ENCODE assay signal across 8 cellular contexts in the genomic region with DNA sequence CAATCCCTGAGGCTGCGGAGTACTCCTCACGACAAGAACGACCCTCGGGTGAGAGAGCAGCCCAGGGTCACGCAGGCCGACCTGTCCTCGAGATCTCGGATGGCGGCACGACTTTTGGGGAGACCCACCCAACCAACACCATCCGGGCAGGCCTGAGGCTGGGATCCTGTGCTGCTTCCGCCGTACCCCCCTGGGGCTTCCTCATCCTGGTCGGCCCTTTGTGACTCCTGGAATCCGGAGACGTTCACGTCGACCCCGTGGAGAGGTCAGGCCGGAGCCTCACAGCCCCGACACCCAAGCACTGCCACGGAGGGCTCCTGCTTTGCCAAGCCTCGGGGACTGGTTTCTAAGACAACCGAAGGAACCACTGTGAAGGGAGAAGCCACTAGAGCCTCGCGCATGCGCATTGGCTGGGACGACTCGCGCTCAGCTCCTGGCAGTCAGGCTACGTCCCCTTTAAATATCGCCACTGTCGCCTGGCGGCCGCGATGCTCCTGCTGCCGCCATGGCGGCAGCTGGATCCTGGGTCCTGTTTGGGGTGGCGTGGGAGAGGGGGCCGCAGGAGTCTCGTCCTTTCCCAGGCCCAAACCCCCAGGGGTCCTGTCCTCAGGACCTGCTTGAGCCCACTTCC.
DNase-seq lines count a peak whose midpoint lies in the region; ATAC-seq and TF ChIP-seq lines count a peak whose summit lies in the region.
"Not testable (repeated sequence)": the region's sequence is repeated elsewhere in the genome, so short reads cannot be mapped to it uniquely, and the experiment has no call there.

No MANE protein-coding gene starts in this region.

- H2AFZ ChIP-seq in DND-41 (ENCODE audit: low read depth, low read length): not testable (repeated sequence)

- not testable (repeated sequence) for H3K79me2 ChIP-seq in DND-41 (ENCODE audit: insufficient read depth, low read length)

- ATAC-seq in DND-41 (ENCODE audit: insufficient read depth, low read depth): peak; percentile 86
- ATAC-seq in GM19328 (IDR thresholded peaks at IDR 0.05; ENCODE audit: unreplicated experiment): peak; percentile 73
- peak; percentile 73 for ATAC-seq in GM21576 (IDR thresholded peaks at IDR 0.05; ENCODE audit: unreplicated experiment)
- peak; percentile 85 for ATAC-seq in HG02884 (IDR thresholded peaks at IDR 0.05; ENCODE audit: unreplicated experiment)
- peak; percentile 72 for ATAC-seq in HG03342 (IDR thresholded peaks at IDR 0.05; ENCODE audit: unreplicated experiment)
- peak; percentile 74 for ATAC-seq in T-helper 17 cell
- peak; percentile 94 for ATAC-seq in gastroesophageal sphincter
- peak; percentile 87 to 90 for ATAC-seq in natural killer cell treated with Interleukin-12 subunit alpha and Interleukin-12 subunit beta and Interleukin-15 and Interleukin-18, amount 100 ng/mL, for 72 hours

- not testable (repeated sequence) for DNase-seq in DND-41; T-helper 17 cell; natural killer cell treated with Interleukin-12 subunit alpha and Interleukin-12 subunit beta and Interleukin-15 and Interleukin-18, amount 100 ng/mL, for 72 hours (ENCODE audit: low spot score)

- H3K27ac ChIP-seq in DND-41 (ENCODE audit: low read length); gastroesophageal sphincter: not testable (repeated sequence)

- not testable (repeated sequence) for TF ChIP-seq EP300 in gastroesophageal sphincter (IDR thresholded peaks at IDR 0.05)

- no CpG with 5 or more reads among the region's 41 CpGs for WGBS in gastroesophageal sphincter (ENCODE audit: low coverage in 1 of 2), 2 donors

- H3K27ac Mint-ChIP-seq in T-helper 17 cell; natural killer cell treated with Interleukin-12 subunit alpha and Interleukin-12 subunit beta and Interleukin-15 and Interleukin-18, amount 100 ng/mL, for 72 hours: not testable (repeated sequence)

- not testable (repeated sequence) for H3K9me3 Mint-ChIP-seq in natural killer cell treated with Interleukin-12 subunit alpha and Interleukin-12 subunit beta and Interleukin-15 and Interleukin-18, amount 100 ng/mL, for 72 hours

- H3K9ac ChIP-seq in DND-41 (ENCODE audit: low read depth, low read length): not testable (repeated sequence)

- not testable (repeated sequence) for H3K4me2 ChIP-seq in DND-41 (ENCODE audit: insufficient read depth, low read length)

- not testable (repeated sequence) for H3K36me3 ChIP-seq in DND-41 (ENCODE audit: insufficient read depth, low read length); gastroesophageal sphincter

- not testable (repeated sequence) for H3K27me3 Mint-ChIP-seq in T-helper 17 cell; natural killer cell treated with Interleukin-12 subunit alpha and Interleukin-12 subunit beta and Interleukin-15 and Interleukin-18, amount 100 ng/mL, for 72 hours

- not testable (repeated sequence) for H3K4me3 ChIP-seq in DND-41 (ENCODE audit: low read depth in 1 of 2, low read length in 2 of 2); gastroesophageal sphincter

- TF ChIP-seq POLR2A in gastroesophageal sphincter (IDR thresholded peaks at IDR 0.05): not testable (repeated sequence)

- not testable (repeated sequence) for TF ChIP-seq CTCF in DND-41 (IDR thresholded peaks at IDR 0.05; ENCODE audit: borderline replicate concordance, extremely low read depth, low read length, poor library complexity, severe bottlenecking); gastroesophageal sphincter (IDR thresholded peaks at IDR 0.05)

- H3K9me3 ChIP-seq in DND-41 (ENCODE audit: insufficient read depth, low read length, severe bottlenecking); T-helper 17 cell (ENCODE audit: control insufficient read depth, low read length, poor library complexity, severe bottlenecking); gastroesophageal sphincter: not testable (repeated sequence)

- H3K4me3 Mint-ChIP-seq in T-helper 17 cell; natural killer cell treated with Interleukin-12 subunit alpha and Interleukin-12 subunit beta and Interleukin-15 and Interleukin-18, amount 100 ng/mL, for 72 hours: not testable (repeated sequence)

- not testable (repeated sequence) for H3K4me1 ChIP-seq in DND-41 (ENCODE audit: insufficient read depth, low read length); gastroesophageal sphincter

- not testable (repeated sequence) for H3K36me3 Mint-ChIP-seq in T-helper 17 cell (ENCODE audit: low read depth); natural killer cell treated with Interleukin-12 subunit alpha and Interleukin-12 subunit beta and Interleukin-15 and Interleukin-18, amount 100 ng/mL, for 72 hours

- not testable (repeated sequence) for H4K20me1 ChIP-seq in DND-41 (ENCODE audit: insufficient read depth, low read length)

- not testable (repeated sequence) for H3K27me3 ChIP-seq in DND-41 (ENCODE audit: insufficient read depth, low read length, poor library complexity); gastroesophageal sphincter

- H3K4me1 Mint-ChIP-seq in T-helper 17 cell; natural killer cell treated with Interleukin-12 subunit alpha and Interleukin-12 subunit beta and Interleukin-15 and Interleukin-18, amount 100 ng/mL, for 72 hours (ENCODE audit: low read depth in 2 of 2): not testable (repeated sequence)
